Comparison of ENCODE assay signal across 1 cellular context in the genomic region with DNA sequence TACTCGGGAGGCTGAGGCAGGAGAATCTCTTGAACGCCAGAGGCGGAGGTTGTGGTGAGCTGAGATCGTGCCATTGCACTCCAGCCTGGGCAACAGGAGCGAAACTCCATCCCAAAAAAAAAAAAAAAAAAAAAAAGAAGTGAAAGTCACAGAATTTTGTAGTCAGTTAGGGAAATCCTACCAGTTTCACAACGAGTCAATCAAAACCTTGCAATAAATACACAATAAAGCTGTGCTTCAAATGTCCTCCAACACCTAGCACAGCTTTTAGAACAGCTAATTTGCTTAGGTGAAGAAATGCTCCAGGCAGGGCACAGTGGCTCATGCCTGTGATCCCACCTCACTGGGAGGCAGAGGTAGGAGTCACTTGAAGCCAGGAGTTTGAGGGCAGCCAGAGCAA.
TF ChIP-seq lines count a peak whose summit lies in the region.

No MANE protein-coding gene starts in this region.

TF ChIP-seq in IMR-90, 13 proteins besides CTCF, POLR2A, EP300 and RAD21:
- TF ChIP-seq MXI1 (IDR thresholded peaks at IDR 0.05; ENCODE audit: borderline replicate concordance, low read depth, low read length) = no peak
- TF ChIP-seq RCOR1 (IDR thresholded peaks at IDR 0.05; ENCODE audit: insufficient replicate concordance, low read length) = no peak
- no peak for TF ChIP-seq NFE2L2 (IDR thresholded peaks at IDR 0.05; ENCODE audit: low read depth, low read length)
